In genomic region chr20:8133816-8134451, GRCh38 we compare ENCODE assay signal across 12 cellular contexts. TPM values are rescaled to one million over a fixed set of nuclear protein-coding genes. Genes with fewer than 3 reads are reported as not detected.
DNase-seq lines count a peak whose midpoint lies in the region; ATAC-seq and TF ChIP-seq lines count a peak whose summit lies in the region.
"Had no signal": no experiment of that assay in that cellular context is flagged by ENCODE, and none has a peak within 500 bp of the region (broad histone marks: within the 10 kb centered on the region; RNA-seq: fewer than 3 reads in every experiment).

No MANE protein-coding gene starts in this region.

- H3K4me3 Mint-ChIP-seq in nephron, result peak overlapping the region; percentile 91 to 94 (median 94)

- H3K9me3 ChIP-seq in A673 (ENCODE audit: low read depth, low read length, poor library complexity, severe bottlenecking), result no peaks in the 10 kb centered on the region
- H3K9me3 ChIP-seq: SJSA1 had no signal

- no peaks in the 10 kb centered on the region for H3K36me3 ChIP-seq in A673 (ENCODE audit: insufficient read depth, low read length, poor library complexity, severe bottlenecking)
- H3K36me3 ChIP-seq: SJSA1 had no signal

- H3K4me1 Mint-ChIP-seq in nephron, result peaks cover 13% of the 10 kb centered on the region

- CTCF ChIA-PET in A673 (lab: Charles Lee), result interaction anchor here (0.6 to 1.0 kb wide), 2 partner anchors 420 to 587 kb away, joined by 3 to 6 read pairs; no protein-coding TSS in a partner anchor

- H3K9me3 Mint-ChIP-seq in nephron, result no peaks in the 10 kb centered on the region
- H3K9me3 Mint-ChIP-seq: IgD-negative memory B cell had no signal

- no peak overlapping the region for H3K27ac ChIP-seq in A673 (ENCODE audit: low read depth, low read length, poor library complexity, severe bottlenecking)
- H3K27ac ChIP-seq: SJSA1 had no signal

- H3K27me3 Mint-ChIP-seq in nephron (ENCODE audit: low read depth), result peaks cover 27% of the 10 kb centered on the region

- no peak for ATAC-seq in HG03139 (IDR thresholded peaks at IDR 0.05; ENCODE audit: unreplicated experiment)

- peak overlapping the region in 2 of 3 experiments; percentile 1 to 67 for H3K27ac Mint-ChIP-seq in nephron
- H3K27ac Mint-ChIP-seq: IgD-negative memory B cell had no signal

- no peak overlapping the region for H3K4me3 ChIP-seq in A673 (ENCODE audit: low read depth, low read length, poor library complexity, severe bottlenecking)
- H3K4me3 ChIP-seq: SJSA1 had no signal

- BruUV-seq in A673 (replicated peaks; lab: Mats Ljungman, UMichigan), result TSS peak; percentile 34

- no peaks in the 10 kb centered on the region for H3K36me3 Mint-ChIP-seq in nephron (ENCODE audit: low read depth)
- H3K36me3 Mint-ChIP-seq: IgD-negative memory B cell had no signal

- no peak for TF ChIP-seq CTCF in A673 (conservative IDR thresholded peaks at IDR 0.05; ENCODE audit: low read depth, low read length)
- no peak for TF ChIP-seq CTCF in nephron (IDR thresholded peaks at IDR 0.05; ENCODE audit: unreplicated experiment in 3 of 3)

- H3K4me1 ChIP-seq in A673 (ENCODE audit: insufficient read depth, low read length, poor library complexity, severe bottlenecking), result peaks cover 16% of the 10 kb centered on the region

- DNase-seq in A673 (ENCODE audit: low spot score) (no peak), D341Med (ENCODE audit: low spot score) (peak; percentile 19), dermis blood vessel endothelial cell (peak; percentile 63), NCI-H2196 (lab: John Stamatoyannopoulos, UW; ENCODE audit: unreplicated experiment) (no peak), medulla oblongata (ENCODE audit: extremely low spot score) (no peak), midbrain (lab: John Stamatoyannopoulos, UW) (no peak)
- DNase-seq: NCI-H2171 treated with DMSO at 0.1 percent for 48 hours; stimulated activated CD4-positive, alpha-beta T cell treated with anti-CD3 and anti-CD28 coated beads, Interleukin-15, amount 100 ng/mL, for 24 hours had no signal

- peaks cover 17% of the 10 kb centered on the region for H3K27me3 ChIP-seq in A673 (replicated peaks; ENCODE audit: insufficient read depth, low read depth, low read length, poor library complexity)

- POLR2A ChIA-PET in A673 (lab: Charles Lee; ENCODE audit: low non-redundant PET), result no interaction called here

- intact Hi-C loops in A673 (cut with micrococcal nuclease; ENCODE audit: unreplicated experiment), result loop anchor here (1.0 to 10.0 kb wide), 5 partner anchors 92 to 585 kb away; no protein-coding TSS in a partner anchor

RNA-seq across cellular contexts. Expression of gene PLCB1, which starts 1.9 kb away (rescaled TPM):
- total RNA-seq in A673 (2021), result 6.8 and 10.4 TPM in 2 replicates
- 18.0 and 19.6 TPM in 2 replicates for total RNA-seq in dermis blood vessel endothelial cell

Comparison
In these comparisons a context has a peak if more than half of its experiments do, and no peak if none do; other contexts are left out.
1. DNase-seq: peak in D341Med (single experiment) and dermis blood vessel endothelial cell (single experiment); none in A673 (single experiment), NCI-H2196 (single experiment), medulla oblongata (single experiment) and midbrain (single experiment).